Comparison of ENCODE assay signal across 11 cellular contexts in genomic region chr1:17485280-17485679, GRCh38. TPM values are rescaled to one million over a fixed set of nuclear protein-coding genes. Genes with fewer than 3 reads are reported as not detected.
A peak's percentile ranks its signal among the peaks of the same experiment; 100 is the strongest.
DNase-seq lines count a peak whose midpoint lies in the region; ATAC-seq, FAIRE-seq and TF ChIP-seq lines count a peak whose summit lies in the region.
"Had no signal": no experiment of that assay in that cellular context is flagged by ENCODE, and none has a peak within 500 bp of the region (broad histone marks: within the 10 kb centered on the region; RNA-seq: fewer than 3 reads in every experiment).

No MANE protein-coding gene starts in this region.

- no peaks in the 10 kb centered on the region; a peak in 1 of 5 replicates for H3K27me3 ChIP-seq in K562 (ENCODE audit: control insufficient read depth in 2 of 2, insufficient read depth in 2 of 2, low read length in 2 of 2)
- H3K27me3 ChIP-seq: sigmoid colon had no signal

- FAIRE-seq in K562 (lab: Jason Lieb, UNC): peak; percentile 85

- TF ChIP-seq POLR2A in K562 (conservative IDR thresholded peaks at IDR 0.05): no peak

- no peaks in the 10 kb centered on the region for H4K20me1 ChIP-seq in K562 (replicated peaks; ENCODE audit: control insufficient read depth, insufficient read depth, low read length)

- TF ChIP-seq RAD21 in K562 (CRISPR knock-in tag; conservative IDR thresholded peaks at IDR 0.05 in 1 of 2, IDR thresholded peaks at IDR 0.05 in 1 of 2): peak; percentile 26 to 61

- H3K4me2 ChIP-seq in K562 (ENCODE audit: insufficient read depth, low read length): no peak overlapping the region

- no TSS peak for BruUV-seq in K562 (replicated peaks; lab: Mats Ljungman, UMichigan)

- no peaks in the 10 kb centered on the region for H3K36me3 ChIP-seq in K562 (ENCODE audit: control insufficient read depth, insufficient read depth, low read length)
- H3K36me3 ChIP-seq: sigmoid colon, thoracic aorta had no signal

- no peak overlapping the region for H3K4me3 Mint-ChIP-seq in HFFc6

- H3K9me3 ChIP-seq in K562 (replicated peaks; ENCODE audit: control insufficient read depth, insufficient read depth, low read depth, low read length): no peaks in the 10 kb centered on the region
- H3K9me3 ChIP-seq: sigmoid colon, thoracic aorta had no signal

- H3K4me1 ChIP-seq in K562 (replicated peaks in 1 of 2; ENCODE audit: control insufficient read depth in 2 of 2, insufficient read depth in 2 of 2, low read length in 2 of 2): peaks cover 20 to 23% of the 10 kb centered on the region in 2 experiments; a peak in 4 of 5 replicates

- H3K27me3 Mint-ChIP-seq in HFFc6 (ENCODE audit: insufficient read depth): peaks cover 3% of the 10 kb centered on the region

- no peak for TF ChIP-seq EP300 in K562 (IDR thresholded peaks at IDR 0.05; ENCODE audit: low read length)

- intact Hi-C loops in K562 (cut with micrococcal nuclease) (loop anchor here (5.0 to 10.0 kb wide), 2 partner anchors 48 to 150 kb away; partner anchors contain the start of gene RCC2), posterior vena cava (cut with DNase I) (no loop called here)

- POLR2A ChIA-PET in K562 (lab: Yijun Ruan, JAX): no interaction called here

- WGBS in K562 (ENCODE audit: insufficient coverage, low coverage, missing lambda C conversion rate): 15% methylated on average over 10 of the region's 10 CpGs

- H3K27ac Mint-ChIP-seq in HFFc6: no peak overlapping the region

- H3K4me1 Mint-ChIP-seq in HFFc6 (ENCODE audit: low read depth): peaks cover 13% of the 10 kb centered on the region; the same call in 1 of the 2 replicates

- H3K4me3 ChIP-seq in K562: no peak overlapping the region
- H3K4me3 ChIP-seq: sigmoid colon, thoracic aorta had no signal

- CTCF ChIA-PET in K562 (lab: Yijun Ruan, JAX; ENCODE audit: low intra/inter-chr PET ratio): interaction anchor here (1.8 kb wide), 1 partner anchor 66 kb away, joined by 10 read pairs; no protein-coding TSS in a partner anchor

- TF ChIP-seq CTCF in HFFc6 (IDR thresholded peaks at IDR 0.05): peak; percentile 75
- TF ChIP-seq CTCF in K562 (IDR thresholded peaks at IDR 0.05 in 2 of 3, conservative IDR thresholded peaks at IDR 0.05 in 1 of 3; ENCODE audit: insufficient read depth in 2 of 3, low read depth in 1 of 3, low read length in 3 of 3): peak; percentile 66 to 76 (median 73)

- H3K9ac ChIP-seq in K562 (ENCODE audit: insufficient read depth in 1 of 2, low read depth in 2 of 2, low read length in 2 of 2): no peak overlapping the region

- no peaks in the 10 kb centered on the region for H3K9me3 Mint-ChIP-seq in HFFc6

- no peak overlapping the region for H3K27ac ChIP-seq in K562 (ENCODE audit: extremely low read depth, low read depth, low read length)
- H3K27ac ChIP-seq: sigmoid colon, thoracic aorta had no signal

- H2AFZ ChIP-seq in K562 (ENCODE audit: low read depth, low read length): 0 out of 2 replicates have a peak overlapping the region, but pooled peaks have one; percentile 40

- DNase-seq in ELF-1 (ENCODE audit: low read depth, low spot score) (peak; percentile 79), HFFc6 (no peak), K562 (ENCODE audit: extremely low read depth in 1 of 4, low spot score in 3 of 4) (peak in 3 of 4 experiments; percentile 37 to 61 (median 51)), lung microvascular endothelial cell (ENCODE audit: low read depth in 2 of 2) (peak; percentile 25 to 53), NCI-H2227 treated with DMSO at 0.1 percent for 48 hours (lab: John Stamatoyannopoulos, UW) (no peak), NCI-H345 treated with DMSO at 0.1 percent for 48 hours (lab: John Stamatoyannopoulos, UW; ENCODE audit: unreplicated experiment) (no peak), posterior vena cava (ENCODE audit: low spot score) (no peak)
- DNase-seq: activated effector memory CD4-positive, alpha-beta T cell treated with anti-CD3 and anti-CD28 coated beads, Interleukin-2, amount 50 U/mL, for 16 hours; hypothalamus; sigmoid colon had no signal

- no peaks in the 10 kb centered on the region for H3K36me3 Mint-ChIP-seq in HFFc6 (ENCODE audit: low read depth)

- ATAC-seq in K562: peak; percentile 48

- no peaks in the 10 kb centered on the region for H3K79me2 ChIP-seq in K562 (ENCODE audit: control insufficient read depth, insufficient read depth, low read length)

- in situ Hi-C loops in K562 (cut with MboI): no loop called here

- H3K9me1 ChIP-seq in K562 (ENCODE audit: control insufficient read depth, insufficient read depth, low read length): no peaks in the 10 kb centered on the region

TF ChIP-seq in K562, 482 proteins besides CTCF, POLR2A, EP300 and RAD21 (continues in another document):
- TF ChIP-seq ZNF280A (IDR thresholded peaks at IDR 0.05; ENCODE audit: low read depth, partially characterized antibody): no peak
- TF ChIP-seq CTBP1 (IDR thresholded peaks at IDR 0.05; ENCODE audit: borderline replicate concordance): 0 out of 2 replicates have a peak, but pooled peaks have one; percentile 22

RNA-seq across cellular contexts. Expression of gene RCC2, which starts 45.8 kb away (rescaled TPM):
- 10 to 100 TPM; 36.0 to 43.8 (median 38.0) TPM for total RNA-seq in HFFc6 (2021; fragmentation: NEBNext Ultra II Directional; extraction: Animal tissue kit (Norgen Biotek cat#: 25700))
- total RNA-seq in K562 (2011; cell fraction: chromatin; rRNA removed; ENCODE audit: low replicate concordance): 86.3 and 153 TPM in 2 replicates
- total RNA-seq in K562 (2011; cell fraction: nucleolus; rRNA removed): 101 and 112 TPM in 2 replicates
- total RNA-seq in K562 (2011; cell fraction: nucleoplasm; rRNA removed): 95.8 and 102 TPM in 2 replicates
- total RNA-seq in K562 (2014; rRNA removed): 111 and 116 TPM in 2 replicates
- 108 and 111 TPM in 2 replicates for total RNA-seq in K562 (2014; rRNA removed; fragmentation: Illumina TruSeq; extraction: Trizol)
- 116 and 117 TPM in 2 replicates for total RNA-seq in K562 (2015; rRNA removed; fragmentation: Illumina TruSeq; extraction: Trizol)
- 258 and 292 TPM in 2 replicates for total RNA-seq in K562 (2021)
- 59.5 and 105 TPM in 2 replicates for polyA plus RNA-seq in K562 (2011; rRNA removed)
- 92.9 and 111 TPM in 2 replicates for polyA plus RNA-seq in K562 (2011; cell fraction: cytosol; rRNA removed)
- 136 and 155 TPM in 2 replicates for polyA plus RNA-seq in K562 (2011; cell fraction: nucleus; rRNA removed)
- polyA plus RNA-seq in K562 (2012): 151 and 181 TPM in 2 replicates
- polyA plus RNA-seq in K562 (2014; fragmentation: Illumina TruSeq; extraction: Trizol): 209 and 213 TPM in 2 replicates
- polyA plus RNA-seq in K562 (2014; fragmentation: Nextera tagmentation; extraction: Ambion mirVana): 100 to 1,000 TPM in 1 of 2 experiments, 10 to 100 TPM in 1; 31.8 to 203 TPM
- 135 and 139 TPM in 2 replicates for polyA plus RNA-seq in K562 (2014; rRNA removed)
- 69.1 and 75.9 TPM in 2 replicates for polyA minus RNA-seq in K562 (2011; rRNA and poly(A)+ RNA removed)
- polyA minus RNA-seq in K562 (2011; cell fraction: cytosol; rRNA and poly(A)+ RNA removed): 121 and 149 TPM in 2 replicates
- polyA minus RNA-seq in K562 (2011; cell fraction: nucleus; rRNA and poly(A)+ RNA removed): 21.8 and 35.7 TPM in 2 replicates
- 54.5 and 80.2 TPM in 2 replicates for total RNA-seq in lung microvascular endothelial cell
- total RNA-seq in posterior vena cava: 10 to 100 TPM; 17.3 to 22.2 TPM

RNA-seq across cellular contexts. Expression of gene ARHGEF10L, which starts 54.2 kb away (rescaled TPM):
- 10 to 100 TPM; 11.1 to 29.0 (median 26.7) TPM for total RNA-seq in HFFc6 (2021; fragmentation: NEBNext Ultra II Directional; extraction: Animal tissue kit (Norgen Biotek cat#: 25700))
- 0.09 TPM in 1 of 2 replicates, not detected in the other for total RNA-seq in K562 (2011; cell fraction: chromatin; rRNA removed; ENCODE audit: low replicate concordance)
- total RNA-seq in K562 (2011; cell fraction: nucleolus; rRNA removed): 0.17 and 0.92 TPM in 2 replicates
- total RNA-seq in K562 (2011; cell fraction: nucleoplasm; rRNA removed): 0.07 TPM in 1 of 2 replicates, not detected in the other
- total RNA-seq in K562 (2014; rRNA removed): 0.09 TPM in 1 of 2 replicates, not detected in the other
- not detected in 2 replicates for total RNA-seq in K562 (2014; rRNA removed; fragmentation: Illumina TruSeq; extraction: Trizol)
- not detected in 2 replicates for total RNA-seq in K562 (2015; rRNA removed; fragmentation: Illumina TruSeq; extraction: Trizol)
- total RNA-seq in K562 (2021): 0.13 TPM in 2 replicates
- polyA plus RNA-seq in K562 (2011; rRNA removed): 0.01 TPM in 1 of 2 replicates, not detected in the other
- 0.27 TPM in 1 of 2 replicates, not detected in the other for polyA plus RNA-seq in K562 (2011; cell fraction: cytosol; rRNA removed)
- polyA plus RNA-seq in K562 (2011; cell fraction: nucleus; rRNA removed): 0.41 and 0.52 TPM in 2 replicates
- not detected in 2 replicates for polyA plus RNA-seq in K562 (2012)
- polyA plus RNA-seq in K562 (2014; fragmentation: Illumina TruSeq; extraction: Trizol): not detected in 2 replicates
- polyA plus RNA-seq in K562 (2014; fragmentation: Nextera tagmentation; extraction: Ambion mirVana): not detected
- not detected in 2 replicates for polyA plus RNA-seq in K562 (2014; rRNA removed)
- polyA minus RNA-seq in K562 (2011; rRNA and poly(A)+ RNA removed): not detected in 2 replicates
- polyA minus RNA-seq in K562 (2011; cell fraction: cytosol; rRNA and poly(A)+ RNA removed): 0.46 TPM in 1 of 2 replicates, not detected in the other
- 0.13 TPM in 1 of 2 replicates, not detected in the other for polyA minus RNA-seq in K562 (2011; cell fraction: nucleus; rRNA and poly(A)+ RNA removed)
- 0.20 and 0.65 TPM in 2 replicates for total RNA-seq in lung microvascular endothelial cell
- 100 to 1,000 TPM; 103 to 111 TPM for total RNA-seq in posterior vena cava

Comparison
In these comparisons a context has a peak if more than half of its experiments do, and no peak if none do; other contexts are left out.
1. DNase-seq: peak in ELF-1 (single experiment), K562 (3 of 4) and lung microvascular endothelial cell (2 of 2); none in HFFc6 (single experiment), NCI-H2227 treated with DMSO at 0.1 percent for 48 hours (single experiment), NCI-H345 treated with DMSO at 0.1 percent for 48 hours (single experiment) and posterior vena cava (single experiment).